8 cellular contexts compared by ENCODE assay signal in genomic region chr19:17333611-17334413, GRCh38. TPM values are rescaled to one million over a fixed set of nuclear protein-coding genes. Genes with fewer than 3 reads are reported as not detected.
DNase-seq lines count a peak whose midpoint lies in the region; ATAC-seq and TF ChIP-seq lines count a peak whose summit lies in the region.

No MANE protein-coding gene starts in this region.

- H2AK5ac ChIP-seq in mesendoderm (ENCODE audit: low read length): no peak overlapping the region

- H3K9ac ChIP-seq in HUES64 (ENCODE audit: low read depth, low read length): peak overlapping the region; percentile 91
- peak overlapping the region; percentile 89 for H3K9ac ChIP-seq in mesendoderm (ENCODE audit: low read length)

- no peak overlapping the region for H4K8ac ChIP-seq in mesendoderm (ENCODE audit: low read depth, low read length)

- H3K56ac ChIP-seq in mesendoderm (ENCODE audit: low read length): peak overlapping the region; percentile 93

- H4K5ac ChIP-seq in mesendoderm (ENCODE audit: low read length): no peak overlapping the region

- POLR2A ChIA-PET in activated B cell treated with CpG ODN at 0.5 μM for 24 hours (lab: Charles Lee): interaction anchor here (0.6 to 2.0 kb wide), 13 partner anchors 9 to 190 kb away, joined by 3 to 13 read pairs (median 4); partner anchors contain the start of genes BST2, DDA1, MRPL34 and OCEL1

- no peak overlapping the region for H2BK5ac ChIP-seq in mesendoderm (ENCODE audit: low read length)

- no peaks in the 10 kb centered on the region for H3K9me3 Mint-ChIP-seq in activated B cell treated with CpG ODN at 0.5 μM for 24 hours
- no peaks in the 10 kb centered on the region for H3K9me3 Mint-ChIP-seq in central memory CD8-positive, alpha-beta T cell

- CTCF ChIA-PET in activated B cell treated with CpG ODN at 0.5 μM for 24 hours (lab: Charles Lee): interaction anchor here (0.6 to 1.7 kb wide), 3 partner anchors 28 to 54 kb away, joined by 3 to 9 read pairs (median 4); partner anchors contain the start of gene MRPL34

- H3K23ac ChIP-seq in mesendoderm (ENCODE audit: low read length): no peak overlapping the region

- no peaks in the 10 kb centered on the region for H3K9me3 ChIP-seq in HUES64 (ENCODE audit: insufficient read depth, low read depth, low read length)

- TF ChIP-seq CTCF in activated B cell treated with CpG ODN at 0.5 μM for 24 hours (IDR thresholded peaks at IDR 0.05): no peak

- peaks cover 44% of the 10 kb centered on the region for H3K4me1 Mint-ChIP-seq in activated B cell treated with CpG ODN at 0.5 μM for 24 hours
- peaks cover 40% of the 10 kb centered on the region for H3K4me1 Mint-ChIP-seq in central memory CD8-positive, alpha-beta T cell

- H3K27ac ChIP-seq in HUES64 (ENCODE audit: low read depth, low read length) (peak overlapping the region; percentile 8; the same call in 1 of the 2 replicates), mesendoderm (ENCODE audit: low read depth, low read length) (no peak overlapping the region)

- no peak overlapping the region for H2BK15ac ChIP-seq in mesendoderm (replicated peaks; ENCODE audit: low read depth)

- peaks cover 6% of the 10 kb centered on the region for H3K27me3 Mint-ChIP-seq in activated B cell treated with CpG ODN at 0.5 μM for 24 hours
- no peaks in the 10 kb centered on the region for H3K27me3 Mint-ChIP-seq in central memory CD8-positive, alpha-beta T cell

- intact Hi-C loops in activated B cell treated with CpG ODN at 0.5 μM for 24 hours (cut with micrococcal nuclease): loop anchor here (1.0 to 10.0 kb wide), 2 partner anchors 67 to 421 kb away; partner anchors contain the start of genes BABAM1 and FCHO1

- H3K27me3 ChIP-seq in HUES64 (ENCODE audit: insufficient read depth, low read length): peaks cover 7% of the 10 kb centered on the region
- H3K27me3 ChIP-seq in mesendoderm (ENCODE audit: insufficient read depth, low read length, poor library complexity): no peaks in the 10 kb centered on the region

- H3K4me2 ChIP-seq in mesendoderm (ENCODE audit: low read length): peak overlapping the region; percentile 27

- in situ Hi-C loops in Caki2 (cut with HindIII; ENCODE audit: low pct_unique_long_range_greater_than_20kb, low sequenced_read_pairs): no loop called here

- peak overlapping the region; percentile 41 for H3K4ac ChIP-seq in mesendoderm (ENCODE audit: low read depth, low read length)

- H3K79me1 ChIP-seq in mesendoderm (ENCODE audit: low read length): peaks cover 2% of the 10 kb centered on the region

- H3K4me3 Mint-ChIP-seq in activated B cell treated with CpG ODN at 0.5 μM for 24 hours: peak overlapping the region; percentile 82
- H3K4me3 Mint-ChIP-seq in central memory CD8-positive, alpha-beta T cell: peak overlapping the region; percentile 82

- H3K36me3 Mint-ChIP-seq in activated B cell treated with CpG ODN at 0.5 μM for 24 hours (ENCODE audit: low read depth): peaks cover 16% of the 10 kb centered on the region
- peaks cover 4% of the 10 kb centered on the region for H3K36me3 Mint-ChIP-seq in central memory CD8-positive, alpha-beta T cell (ENCODE audit: insufficient read depth)

- WGBS in HUES64: 24% methylated on average over 52 of the region's 52 CpGs
- no CpG with 5 or more reads among the region's 52 CpGs for WGBS in mesendoderm (ENCODE audit: extremely low coverage, insufficient coverage, low lambda C conversion rate)

- ATAC-seq in activated B cell treated with CpG ODN at 0.5 μM for 24 hours (ENCODE audit: low read depth) (peak; percentile 23), GM18858 (IDR thresholded peaks at IDR 0.05; ENCODE audit: unreplicated experiment) (no peak)
- ATAC-seq in central memory CD8-positive, alpha-beta T cell (replicated peaks; ENCODE audit: extremely low read depth, poor library complexity, severe bottlenecking): peak; percentile 22

- peak overlapping the region; percentile 52 for H3K18ac ChIP-seq in mesendoderm (ENCODE audit: low read length)

- H3K79me2 ChIP-seq in mesendoderm (ENCODE audit: control insufficient read depth, insufficient read depth, low read length): no peaks in the 10 kb centered on the region

- H3K27ac Mint-ChIP-seq in activated B cell treated with CpG ODN at 0.5 μM for 24 hours: peak overlapping the region; percentile 46
- H3K27ac Mint-ChIP-seq in central memory CD8-positive, alpha-beta T cell (ENCODE audit: low read depth): no peak overlapping the region

- H3K4me1 ChIP-seq in HUES64 (ENCODE audit: insufficient read depth, low read length): no peaks in the 10 kb centered on the region
- no peaks in the 10 kb centered on the region for H3K4me1 ChIP-seq in mesendoderm (ENCODE audit: control insufficient read depth, low read depth, low read length)

- DNase-seq in Caki2 (ENCODE audit: low read depth) (peak; percentile 80), activated B cell treated with CpG ODN at 0.5 μM for 24 hours (peak; percentile 45), mesendoderm (peak; percentile 69), NCI-H2081 (lab: John Stamatoyannopoulos, UW) (no peak)
- DNase-seq in central memory CD8-positive, alpha-beta T cell (ENCODE audit: low spot score in 2 of 2): peak in 1 of 2 donors; percentile 47
- peak; percentile 72 to 77 for DNase-seq in stimulated activated CD8-positive, alpha-beta memory T cell treated with anti-CD3 and anti-CD28 coated beads, Interleukin-7, amount 100 ng/mL, for 4 hours (ENCODE audit: low read depth in 2 of 2)

- H3K4me3 ChIP-seq in HUES64 (ENCODE audit: low read length): peak overlapping the region; percentile 92
- peak overlapping the region; percentile 71 for H3K4me3 ChIP-seq in mesendoderm (ENCODE audit: low read length)

- H3K36me3 ChIP-seq in HUES64 (ENCODE audit: insufficient read depth, low read length) (peaks cover 6% of the 10 kb centered on the region; the same call in 1 of the 2 replicates), mesendoderm (ENCODE audit: control insufficient read depth, insufficient read depth, low read length) (no peaks in the 10 kb centered on the region)

- H2BK120ac ChIP-seq in mesendoderm (ENCODE audit: low read depth, low read length): no peak overlapping the region

RNA-seq across cellular contexts. Expression of gene ANO8, which starts 0.8 kb away (rescaled TPM):
- total RNA-seq in Caki2 (2014; rRNA removed; shearing (Covaris generic); ENCODE audit: low replicate concordance): 4.6 and 5.4 TPM in 2 replicates
- 10.3 TPM for polyA plus RNA-seq in HUES64 (2013, experiment 1 of 2)
- polyA plus RNA-seq in HUES64 (2013, experiment 2 of 2): 12.1 TPM
- 2.1 and 2.2 TPM in 2 replicates for total RNA-seq in activated B cell treated with CpG ODN at 0.5 μM for 24 hours
- 4.2 TPM for polyA plus RNA-seq in mesendoderm (2013, experiment 1 of 2)
- 4.3 TPM for polyA plus RNA-seq in mesendoderm (2013, experiment 2 of 2)

RNA-seq across cellular contexts. Expression of gene GTPBP3, which starts 3.5 kb away (rescaled TPM):
- 49.6 and 61.3 TPM in 2 replicates for total RNA-seq in Caki2 (2014; rRNA removed; shearing (Covaris generic); ENCODE audit: low replicate concordance)
- polyA plus RNA-seq in HUES64 (2013, experiment 1 of 2): 27.5 TPM
- 24.0 TPM for polyA plus RNA-seq in HUES64 (2013, experiment 2 of 2)
- 32.4 and 40.2 TPM in 2 replicates for total RNA-seq in activated B cell treated with CpG ODN at 0.5 μM for 24 hours
- 25.9 TPM for polyA plus RNA-seq in mesendoderm (2013, experiment 1 of 2)
- polyA plus RNA-seq in mesendoderm (2013, experiment 2 of 2): 26.0 TPM

RNA-seq across cellular contexts. Expression of gene DDA1, which starts 24.4 kb away (rescaled TPM):
- total RNA-seq in Caki2 (2014; rRNA removed; shearing (Covaris generic); ENCODE audit: low replicate concordance): 17.9 and 23.5 TPM in 2 replicates
- polyA plus RNA-seq in HUES64 (2013, experiment 1 of 2): 50.7 TPM
- polyA plus RNA-seq in HUES64 (2013, experiment 2 of 2): 48.0 TPM
- total RNA-seq in activated B cell treated with CpG ODN at 0.5 μM for 24 hours: 31.1 and 31.7 TPM in 2 replicates
- 87.4 TPM for polyA plus RNA-seq in mesendoderm (2013, experiment 1 of 2)
- polyA plus RNA-seq in mesendoderm (2013, experiment 2 of 2): 85.3 TPM

RNA-seq across cellular contexts. Expression of gene MRPL34, which starts 28.1 kb away (rescaled TPM):
- 21.0 and 38.9 TPM in 2 replicates for total RNA-seq in Caki2 (2014; rRNA removed; shearing (Covaris generic); ENCODE audit: low replicate concordance)
- 68.6 TPM for polyA plus RNA-seq in HUES64 (2013, experiment 1 of 2)
- 78.5 TPM for polyA plus RNA-seq in HUES64 (2013, experiment 2 of 2)
- total RNA-seq in activated B cell treated with CpG ODN at 0.5 μM for 24 hours: 38.2 and 46.1 TPM in 2 replicates
- polyA plus RNA-seq in mesendoderm (2013, experiment 1 of 2): 73.8 TPM
- polyA plus RNA-seq in mesendoderm (2013, experiment 2 of 2): 75.8 TPM

RNA-seq across cellular contexts. Expression of gene ABHD8, which starts 30.6 kb away (rescaled TPM):
- total RNA-seq in Caki2 (2014; rRNA removed; shearing (Covaris generic); ENCODE audit: low replicate concordance): 38.9 and 49.9 TPM in 2 replicates
- 7.6 TPM for polyA plus RNA-seq in HUES64 (2013, experiment 1 of 2)
- 8.1 TPM for polyA plus RNA-seq in HUES64 (2013, experiment 2 of 2)
- total RNA-seq in activated B cell treated with CpG ODN at 0.5 μM for 24 hours: 5.4 and 6.6 TPM in 2 replicates
- polyA plus RNA-seq in mesendoderm (2013, experiment 1 of 2): 4.9 TPM
- polyA plus RNA-seq in mesendoderm (2013, experiment 2 of 2): 5.1 TPM

Comparison
In these comparisons a context has a peak if more than half of its experiments do, and no peak if none do; other contexts are left out.
1. DNase-seq: peak in Caki2 (single experiment), activated B cell treated with CpG ODN at 0.5 μM for 24 hours (single experiment), mesendoderm (single experiment) and stimulated activated CD8-positive, alpha-beta memory T cell treated with anti-CD3 and anti-CD28 coated beads, Interleukin-7, amount 100 ng/mL, for 4 hours (2 of 2); none in NCI-H2081 (0 of 2).